8 cellular contexts compared by ENCODE assay signal in genomic region chr12:101839324-101840283, GRCh38. TPM values are rescaled to one million over a fixed set of nuclear protein-coding genes. Genes with fewer than 3 reads are reported as not detected.
DNase-seq lines count a peak whose midpoint lies in the region; ATAC-seq and TF ChIP-seq lines count a peak whose summit lies in the region.

No MANE protein-coding gene starts in this region.

- H2BK15ac ChIP-seq in IMR-90 (ENCODE audit: low read depth, low read length) = no peak overlapping the region; the same call in 2 of the 3 replicates

- H2AFZ ChIP-seq in IMR-90 (replicated peaks; ENCODE audit: low read length, poor library complexity) (peak overlapping the region; percentile 61), SK-N-SH (ENCODE audit: low read depth) (0 out of 2 replicates have a peak overlapping the region, but pooled peaks have one; percentile 23)

- peak overlapping the region; percentile 20; the same call in 1 of the 2 replicates for H2AK5ac ChIP-seq in IMR-90 (ENCODE audit: low read depth, low read length)

- DNase-seq in NCI-H510A treated with DMSO at 0.1 percent for 48 hours (lab: John Stamatoyannopoulos, UW) (peak; percentile 72), NCI-H510A (lab: John Stamatoyannopoulos, UW) (no peak), IMR-90 (peak; percentile 68), SK-N-SH (peak; percentile 62), left cardiac atrium (peak; percentile 55), sigmoid colon (peak; percentile 80)
- DNase-seq in activated naive CD4-positive, alpha-beta T cell treated with anti-CD3 and anti-CD28 coated beads, Interleukin-2, amount 50 U/mL, for 72 hours (ENCODE audit: low spot score in 2 of 2) = peak in 1 of 2 donors; percentile 75

- TF ChIP-seq EP300 in SK-N-SH (IDR thresholded peaks at IDR 0.05; ENCODE audit: borderline replicate concordance in 1 of 2, low read depth in 1 of 2, low read length in 1 of 2) (no peak), sigmoid colon (IDR thresholded peaks at IDR 0.05) (no peak)

- no peak overlapping the region; a peak in 1 of 4 replicates for H4K8ac ChIP-seq in IMR-90 (ENCODE audit: low read depth in 2 of 2, low read length in 2 of 2)

- H3K9me2 ChIP-seq in SK-N-SH = no peaks in the 10 kb centered on the region

- no peak for TF ChIP-seq POLR2A in IMR-90 (IDR thresholded peaks at IDR 0.05; ENCODE audit: low read depth, low read length)
- TF ChIP-seq POLR2A in sigmoid colon (IDR thresholded peaks at IDR 0.05) = no peak

- TF ChIP-seq CTCF in IMR-90 (conservative IDR thresholded peaks at IDR 0.05; ENCODE audit: low read depth, low read length) (peak; percentile 75), SK-N-SH (IDR thresholded peaks at IDR 0.05) (peak; percentile 90), sigmoid colon (IDR thresholded peaks at IDR 0.05) (peak; percentile 60 to 89 (median 73))

- H3K9me3 Mint-ChIP-seq in activated naive CD4-positive, alpha-beta T cell treated with anti-CD3 and anti-CD28 coated beads, Interleukin-2, amount 50 U/mL, for 72 hours = no peaks in the 10 kb centered on the region

- no peaks in the 10 kb centered on the region for H3K79me1 ChIP-seq in IMR-90 (ENCODE audit: low read depth in 1 of 2, low read length in 2 of 2)

- H3F3A ChIP-seq in SK-N-SH (replicated peaks; ENCODE audit: insufficient read depth) = no peaks in the 10 kb centered on the region

- H3K27ac ChIP-seq in IMR-90 (ENCODE audit: insufficient read depth, low read length) (no peak overlapping the region), SK-N-SH (ENCODE audit: low read depth in 2 of 2, low read length in 1 of 2) (no peak overlapping the region), sigmoid colon (no peak overlapping the region)

- dilution Hi-C loops in IMR-90 (cut with HindIII; ENCODE audit: low sequenced_read_pairs, unreplicated experiment) = no loop called here

- POLR2A ChIA-PET in IMR-90 (lab: Charles Lee; ENCODE audit: unreplicated experiment) = no interaction called here
- POLR2A ChIA-PET in SK-N-SH (lab: Yijun Ruan, JAX) = no interaction called here

- no peak overlapping the region for H3K18ac ChIP-seq in IMR-90 (ENCODE audit: low read depth, low read length)

- peak overlapping the region; percentile 51 for H2AK9ac ChIP-seq in IMR-90 (replicated peaks; ENCODE audit: low read depth, low read length, poor library complexity)

- no peak overlapping the region for H3K23ac ChIP-seq in IMR-90 (ENCODE audit: low read depth, low read length)

- H3K27me3 ChIP-seq in IMR-90 (ENCODE audit: control insufficient read depth, insufficient read depth, low read length) (no peaks in the 10 kb centered on the region), SK-N-SH (ENCODE audit: insufficient read depth) (no peaks in the 10 kb centered on the region), sigmoid colon (no peaks in the 10 kb centered on the region)

- CTCF ChIA-PET in IMR-90 (lab: Yijun Ruan, JAX) = interaction anchor here (0.6 to 3.1 kb wide), 11 partner anchors 9 to 513 kb away, joined by 3 to 19 read pairs (median 4); partner anchors contain the start of gene GNPTAB
- CTCF ChIA-PET in SK-N-SH (lab: Yijun Ruan, JAX) = interaction anchor here (0.7 to 5.8 kb wide), 39 partner anchors 9 to 470 kb away, joined by 3 to 73 read pairs (median 4); partner anchors contain the start of gene GNPTAB

- no peak overlapping the region for H4K5ac ChIP-seq in IMR-90 (ENCODE audit: low read depth, low read length)

- no peaks in the 10 kb centered on the region for H3K79me2 ChIP-seq in SK-N-SH (ENCODE audit: insufficient read depth)

- H3K4me3 ChIP-seq in IMR-90 (ENCODE audit: insufficient read depth, low read depth, low read length) (no peak overlapping the region), SK-N-SH (ENCODE audit: low read depth in 2 of 2, low read length in 1 of 2) (no peak overlapping the region), sigmoid colon (no peak overlapping the region)

- no peaks in the 10 kb centered on the region for H3K36me3 ChIP-seq in IMR-90 (ENCODE audit: control insufficient read depth, insufficient read depth, low read length)
- no peaks in the 10 kb centered on the region for H3K36me3 ChIP-seq in SK-N-SH (replicated peaks in 1 of 2; ENCODE audit: control insufficient read depth in 1 of 2, insufficient read depth in 2 of 2, low read length in 1 of 2)
- H3K36me3 ChIP-seq in sigmoid colon = no peaks in the 10 kb centered on the region

- H3K4me1 ChIP-seq in IMR-90 (ENCODE audit: control insufficient read depth, insufficient read depth, low read length) = no peaks in the 10 kb centered on the region
- H3K4me1 ChIP-seq in SK-N-SH (ENCODE audit: control insufficient read depth in 1 of 2, insufficient read depth in 2 of 2, low read depth in 1 of 2, low read length in 1 of 2) = no peaks in the 10 kb centered on the region
- no peaks in the 10 kb centered on the region for H3K4me1 ChIP-seq in sigmoid colon

- no peak overlapping the region for H3K4ac ChIP-seq in IMR-90 (ENCODE audit: low read depth, low read length)

- no peak overlapping the region for H3K4me2 ChIP-seq in IMR-90 (ENCODE audit: low read depth, low read length)
- H3K4me2 ChIP-seq in SK-N-SH = no peak overlapping the region

- H2BK20ac ChIP-seq in IMR-90 (ENCODE audit: low read depth, low read length) = no peak overlapping the region

- H3K9ac ChIP-seq in IMR-90 (ENCODE audit: low read depth, low read length) (no peak overlapping the region), SK-N-SH (no peak overlapping the region)

- TF ChIP-seq RAD21 in IMR-90 (IDR thresholded peaks at IDR 0.05; ENCODE audit: low read length) (peak; percentile 74), SK-N-SH (IDR thresholded peaks at IDR 0.05; ENCODE audit: low read length) (peak; percentile 79)

- WGBS in IMR-90 (ENCODE audit: extremely low coverage in 2 of 2, insufficient read length in 1 of 2), 2 experiments = no CpG with 5 or more reads among the region's 6 CpGs
- 35% methylated on average over 6 of the region's 6 CpGs for WGBS in SK-N-SH (ENCODE audit: low lambda C conversion rate)
- 23 to 26% methylated on average over 6 of the region's 6 CpGs for WGBS in sigmoid colon, 2 donors

- in situ Hi-C loops in IMR-90 (cut with MboI; ENCODE audit: low sequenced_read_pairs) = loop anchor here (5.0 kb wide), 1 partner anchor 422 kb away; no protein-coding TSS in a partner anchor

- no peak overlapping the region; the same call in 1 of the 2 replicates for H3K14ac ChIP-seq in IMR-90 (replicated peaks; ENCODE audit: low read depth, low read length)

- no peaks in the 10 kb centered on the region for H3K9me1 ChIP-seq in IMR-90 (ENCODE audit: insufficient read depth, low read length)

- no peak overlapping the region for H3K56ac ChIP-seq in IMR-90 (ENCODE audit: extremely low read depth, insufficient read depth, low read length)

- intact Hi-C loops in IMR-90 (cut with micrococcal nuclease) = loop anchor here (1.0 to 10.0 kb wide), 2 partner anchors 66 to 275 kb away; no protein-coding TSS in a partner anchor
- intact Hi-C loops in left cardiac atrium (cut with DNase I) = loop anchor here in 1 of 2 donors (2.0 kb wide), 1 partner anchor 67 kb away; no protein-coding TSS in a partner anchor
- intact Hi-C loops in sigmoid colon (cut with DNase I) = no loop called here

- H2BK120ac ChIP-seq in IMR-90 (ENCODE audit: low read depth, low read length) = peak overlapping the region; percentile 67; the same call in 1 of the 2 replicates

- ATAC-seq in IMR-90 (ENCODE audit: low read depth) (peak; percentile 92), left cardiac atrium (peak; percentile 59 to 73), HG02973 (IDR thresholded peaks at IDR 0.05; ENCODE audit: unreplicated experiment) (no peak)
- ATAC-seq in activated naive CD4-positive, alpha-beta T cell treated with anti-CD3 and anti-CD28 coated beads, Interleukin-2, amount 50 U/mL, for 72 hours = peak; percentile 66 to 70

- H4K91ac ChIP-seq in IMR-90 (ENCODE audit: insufficient read depth, low read depth, low read length) = no peak overlapping the region

- H3K9me3 ChIP-seq in IMR-90 (ENCODE audit: control insufficient read depth, insufficient read depth, low read length) = no peaks in the 10 kb centered on the region
- no peaks in the 10 kb centered on the region for H3K9me3 ChIP-seq in SK-N-SH
- H3K9me3 ChIP-seq in sigmoid colon = no peaks in the 10 kb centered on the region

- H3K36me3 Mint-ChIP-seq in activated naive CD4-positive, alpha-beta T cell treated with anti-CD3 and anti-CD28 coated beads, Interleukin-2, amount 50 U/mL, for 72 hours = no peaks in the 10 kb centered on the region

- H4K20me1 ChIP-seq in IMR-90 (ENCODE audit: insufficient read depth, low read length) (no peaks in the 10 kb centered on the region), SK-N-SH (ENCODE audit: insufficient read depth) (no peaks in the 10 kb centered on the region)

- no peak overlapping the region for H3K27ac Mint-ChIP-seq in activated naive CD4-positive, alpha-beta T cell treated with anti-CD3 and anti-CD28 coated beads, Interleukin-2, amount 50 U/mL, for 72 hours

- H2BK5ac ChIP-seq in IMR-90 (ENCODE audit: low read depth, low read length, poor library complexity, severe bottlenecking) = no peak overlapping the region

- BruUV-seq in IMR-90 (replicated peaks; lab: Mats Ljungman, UMichigan) = no TSS peak

TF ChIP-seq in IMR-90, 13 proteins besides CTCF, POLR2A, EP300 and RAD21 (continues in another document):
- no peak for TF ChIP-seq BHLHE40 (IDR thresholded peaks at IDR 0.05; ENCODE audit: low read depth, low read length)

RNA-seq across cellular contexts. Expression of gene GNPTAB, which starts 8.8 kb away (rescaled TPM):
- 24.2 and 28.9 TPM in 2 replicates for total RNA-seq in IMR-90 (2012; rRNA removed)
- polyA plus RNA-seq in IMR-90 (2012; rRNA removed) = 14.1 and 16.0 TPM in 2 replicates
- polyA plus RNA-seq in IMR-90 (2012; cell fraction: cytosol; rRNA removed) = 3.8 and 5.0 TPM in 2 replicates
- 2.5 and 15.9 TPM in 2 replicates for polyA plus RNA-seq in IMR-90 (2012; cell fraction: nucleus; rRNA removed; ENCODE audit: low replicate concordance)
- polyA plus RNA-seq in SK-N-SH (2012; rRNA removed) = 18.8 and 25.1 TPM in 2 replicates
- polyA plus RNA-seq in SK-N-SH (2012; cell fraction: cytosol; rRNA removed) = 28.2 and 31.7 TPM in 2 replicates
- polyA plus RNA-seq in SK-N-SH (2012; cell fraction: nucleus; rRNA removed) = 12.1 and 21.7 TPM in 2 replicates
- total RNA-seq in activated naive CD4-positive, alpha-beta T cell treated with anti-CD3 and anti-CD28 coated beads, Interleukin-2, amount 50 U/mL, for 72 hours = 10 to 100 TPM; 22.2 to 48.0 TPM
- 10 to 100 TPM; 41.1 to 45.1 TPM for total RNA-seq in left cardiac atrium
- total RNA-seq in sigmoid colon = 10 to 100 TPM; 22.7 to 42.2 (median 36.6) TPM
- polyA plus RNA-seq in sigmoid colon = 10 to 100 TPM; 12.0 to 25.4 (median 13.8) TPM

RNA-seq across cellular contexts. Expression of gene DRAM1, which starts 37.8 kb away (rescaled TPM):
- total RNA-seq in IMR-90 (2012; rRNA removed) (27.2 and 27.5 TPM in 2 replicates), left cardiac atrium (10 to 100 TPM in 1 of 2 donors, 1 to 10 TPM in 1; 9.4 to 14.2 TPM), sigmoid colon (10 to 100 TPM; 13.3 to 21.6 (median 18.1) TPM)
- polyA plus RNA-seq in IMR-90 (2012; rRNA removed) (15.8 and 20.0 TPM in 2 replicates), SK-N-SH (2012; rRNA removed) (37.4 and 61.1 TPM in 2 replicates), sigmoid colon (10 to 100 TPM in 2 of 3 donors, 1 to 10 TPM in 1; 4.2 to 15.3 (median 10.9) TPM)
- polyA plus RNA-seq in IMR-90 (2012; cell fraction: cytosol; rRNA removed) = 8.7 and 16.2 TPM in 2 replicates
- 3.8 and 25.0 TPM in 2 replicates for polyA plus RNA-seq in IMR-90 (2012; cell fraction: nucleus; rRNA removed; ENCODE audit: low replicate concordance)
- polyA plus RNA-seq in SK-N-SH (2012; cell fraction: cytosol; rRNA removed) = 63.1 and 64.3 TPM in 2 replicates
- 23.4 and 39.3 TPM in 2 replicates for polyA plus RNA-seq in SK-N-SH (2012; cell fraction: nucleus; rRNA removed)
- total RNA-seq in activated naive CD4-positive, alpha-beta T cell treated with anti-CD3 and anti-CD28 coated beads, Interleukin-2, amount 50 U/mL, for 72 hours = 1 to 10 TPM; 5.1 to 5.6 TPM
